In genomic region chr20:60135276-60135675, GRCh38 we compare ENCODE assay signal across 22 cellular contexts.
"Had no signal": no experiment of that assay in that cellular context is flagged by ENCODE, and none has a peak within 500 bp of the region (broad histone marks: within the 10 kb centered on the region; RNA-seq: fewer than 3 reads in every experiment).

No MANE protein-coding gene starts in this region.

- H3K4me3 ChIP-seq: left ventricle myocardium inferior, lung, neural progenitor cell, ovary, right atrium auricular region, right lobe of liver, smooth muscle cell, tibial nerve, uterus had no signal

- H3K27ac ChIP-seq: left ventricle myocardium inferior, neural progenitor cell, ovary, right atrium auricular region, right lobe of liver, tibial nerve, uterus had no signal

- ATAC-seq: natural killer cell; right lobe of liver; stimulated activated memory B cell treated with anti-CD40 and anti-IgM and Interleukin-4, amounts not matched to agents 10 μg/mL and 1 μg/mL and 100 μg/mL, for 72 hours; stimulated activated naive CD8-positive, alpha-beta T cell treated with anti-CD3 and anti-CD28 coated beads, Interleukin-15, amount 100 ng/mL, for 72 hours had no signal

- H3K4me1 ChIP-seq: neural progenitor cell, uterus had no signal

- H3K36me3 ChIP-seq: left ventricle myocardium inferior, neural progenitor cell, ovary, right atrium auricular region, right lobe of liver, tibial nerve, uterus had no signal

- H3K9me3 ChIP-seq: left ventricle myocardium inferior, ovary, right atrium auricular region, right lobe of liver, tibial nerve, uterus had no signal

- DNase-seq: islet precursor cell; left ventricle myocardium inferior; mesendoderm; naive B cell; natural killer cell; nephron progenitor cell; ovary; right lobe of liver; stimulated activated CD4-positive, alpha-beta T cell treated with anti-CD3 and anti-CD28 coated beads, Interleukin-1b, Interleukin-23, amount 100 ng/mL, for 48 hours; stimulated activated CD4-positive, alpha-beta T cell treated with anti-CD3 and anti-CD28 coated beads, Interleukin-2, amount 100 ng/mL, for 48 hours; stimulated activated CD4-positive, alpha-beta T cell treated with anti-CD3 and anti-CD28 coated beads, Interleukin-4, amount 100 ng/mL, for 4 hours; stimulated activated CD8-positive, alpha-beta memory T cell treated with anti-CD3 and anti-CD28 coated beads, Interleukin-4, amount 100 ng/mL, for 48 hours; stimulated activated naive CD4-positive, alpha-beta T cell treated with Interleukin-2 at 50 U/mL for 16 hours; stimulated activated naive CD8-positive, alpha-beta T cell treated with anti-CD3 and anti-CD28 coated beads, Interleukin-15, amount 100 ng/mL, for 72 hours; substantia nigra; uterus had no signal
